9 cellular contexts compared by ENCODE assay signal in genomic region chr17:19002805-19003542, GRCh38. TPM values are rescaled to one million over a fixed set of nuclear protein-coding genes. Genes with fewer than 3 reads are reported as not detected.
A peak's percentile ranks its signal among the peaks of the same experiment; 100 is the strongest.
DNase-seq lines count a peak whose midpoint lies in the region; ATAC-seq and TF ChIP-seq lines count a peak whose summit lies in the region.
"Had no signal": no experiment of that assay in that cellular context is flagged by ENCODE, and none has a peak within 500 bp of the region (broad histone marks: within the 10 kb centered on the region; RNA-seq: fewer than 3 reads in every experiment).

No MANE protein-coding gene starts in this region.

- TF ChIP-seq CTCF in Panc1 (IDR thresholded peaks at IDR 0.05) (no peak), nephron (IDR thresholded peaks at IDR 0.05; ENCODE audit: unreplicated experiment in 3 of 3) (no peak), endothelial cell (IDR thresholded peaks at IDR 0.05; ENCODE audit: unreplicated experiment) (no peak)

- H3K9me3 ChIP-seq in CD8-positive, alpha-beta memory T cell (ENCODE audit: low read length): no peaks in the 10 kb centered on the region
- H3K9me3 ChIP-seq in Panc1 (ENCODE audit: control insufficient read depth, insufficient read depth, low read depth, low read length): no peaks in the 10 kb centered on the region

- H3K9me3 Mint-ChIP-seq in CD8-positive, alpha-beta memory T cell: no peaks in the 10 kb centered on the region
- no peaks in the 10 kb centered on the region for H3K9me3 Mint-ChIP-seq in dendritic cell treated with granulocyte-macrophage colony-stimulating factor and Interleukin-4, amounts not matched to agents 40 ng/mL and 50 ng/mL, for 4 days
- H3K9me3 Mint-ChIP-seq in nephron (peaks cover 4% of the 10 kb centered on the region), endothelial cell (ENCODE audit: unreplicated experiment) (no peaks in the 10 kb centered on the region)

- no peaks in the 10 kb centered on the region for H3K36me3 ChIP-seq in CD8-positive, alpha-beta memory T cell (ENCODE audit: insufficient read depth, low read length)
- H3K36me3 ChIP-seq in Panc1 (ENCODE audit: control insufficient read depth, insufficient read depth, low read length): no peaks in the 10 kb centered on the region; the same call in 1 of the 2 replicates

- POLR2A ChIA-PET in CD8-positive, alpha-beta memory T cell (lab: Charles Lee): no interaction called here
- POLR2A ChIA-PET in Panc1 (lab: Charles Lee): interaction anchor here (0.6 kb wide), 1 partner anchor 20 kb away, joined by 3 read pairs; no protein-coding TSS in a partner anchor

- H3K4me3 ChIP-seq in CD8-positive, alpha-beta memory T cell (ENCODE audit: low read length): peak overlapping the region; percentile 53
- H3K4me3 ChIP-seq in Panc1 (ENCODE audit: low read depth in 2 of 2, low read length in 2 of 2): peak overlapping the region; percentile 61 to 69

- DNase-seq in CD8-positive, alpha-beta memory T cell: peak in 1 of 5 donors; percentile 21
- DNase-seq in Panc1 (ENCODE audit: low read depth, low spot score): no peak
- DNase-seq in endothelial cell (ENCODE audit: low spot score): no peak
- DNase-seq in ureter (ENCODE audit: low spot score): no peak
- DNase-seq: NCI-H1092 treated with DMSO at 0.1 percent for 48 hours had no signal

- no peaks in the 10 kb centered on the region for H3K27me3 Mint-ChIP-seq in CD8-positive, alpha-beta memory T cell
- peaks cover 48% of the 10 kb centered on the region for H3K27me3 Mint-ChIP-seq in dendritic cell treated with granulocyte-macrophage colony-stimulating factor and Interleukin-4, amounts not matched to agents 40 ng/mL and 50 ng/mL, for 4 days
- H3K27me3 Mint-ChIP-seq in nephron (ENCODE audit: low read depth): peaks cover 25% of the 10 kb centered on the region
- H3K27me3 Mint-ChIP-seq in endothelial cell (ENCODE audit: unreplicated experiment): no peaks in the 10 kb centered on the region

- H3K4me3 Mint-ChIP-seq in CD8-positive, alpha-beta memory T cell: peak overlapping the region; percentile 52 to 98 (median 87)
- no peak overlapping the region for H3K4me3 Mint-ChIP-seq in dendritic cell treated with granulocyte-macrophage colony-stimulating factor and Interleukin-4, amounts not matched to agents 40 ng/mL and 50 ng/mL, for 4 days
- H3K4me3 Mint-ChIP-seq in nephron (peak overlapping the region; percentile 45 to 80 (median 67)), endothelial cell (ENCODE audit: unreplicated experiment) (no peak overlapping the region)

- no TSS peak for BruUV-seq in Panc1 (replicated peaks; lab: Mats Ljungman, UMichigan)

- no peaks in the 10 kb centered on the region for H3K27me3 ChIP-seq in CD8-positive, alpha-beta memory T cell (ENCODE audit: insufficient read depth, low read length, poor library complexity, severe bottlenecking)
- H3K27me3 ChIP-seq in Panc1 (ENCODE audit: control insufficient read depth, insufficient read depth, low read length): no peaks in the 10 kb centered on the region

- in situ Hi-C loops in Panc1 (cut with HindIII; ENCODE audit: low pct_unique_long_range_greater_than_20kb, low sequenced_read_pairs): no loop called here

- peak overlapping the region in 7 of 8 donors; percentile 46 to 95 (median 72) for H3K27ac Mint-ChIP-seq in CD8-positive, alpha-beta memory T cell
- H3K27ac Mint-ChIP-seq in dendritic cell treated with granulocyte-macrophage colony-stimulating factor and Interleukin-4, amounts not matched to agents 40 ng/mL and 50 ng/mL, for 4 days: peak overlapping the region; percentile 59
- no peak overlapping the region for H3K27ac Mint-ChIP-seq in nephron
- H3K27ac Mint-ChIP-seq in endothelial cell (ENCODE audit: unreplicated experiment): no peak overlapping the region

- no peak for ATAC-seq in Panc1
- no peak for ATAC-seq in HG03432 (IDR thresholded peaks at IDR 0.05; ENCODE audit: unreplicated experiment)
- no peak for ATAC-seq in HG03354 (IDR thresholded peaks at IDR 0.05; ENCODE audit: poor library complexity, severe bottlenecking, unreplicated experiment)

- H3K4me1 ChIP-seq in CD8-positive, alpha-beta memory T cell (ENCODE audit: insufficient read depth, low read length): peaks cover 36% of the 10 kb centered on the region
- H3K4me1 ChIP-seq in Panc1 (ENCODE audit: control insufficient read depth, insufficient read depth, low read length): peaks cover 9% of the 10 kb centered on the region

- H3K36me3 Mint-ChIP-seq in CD8-positive, alpha-beta memory T cell: peaks cover 0 to 19% (median 0%) of the 10 kb centered on the region in 3 donors
- no peaks in the 10 kb centered on the region for H3K36me3 Mint-ChIP-seq in dendritic cell treated with granulocyte-macrophage colony-stimulating factor and Interleukin-4, amounts not matched to agents 40 ng/mL and 50 ng/mL, for 4 days (ENCODE audit: low read depth)
- H3K36me3 Mint-ChIP-seq in nephron (ENCODE audit: low read depth): no peaks in the 10 kb centered on the region
- no peaks in the 10 kb centered on the region for H3K36me3 Mint-ChIP-seq in endothelial cell (ENCODE audit: low read depth, unreplicated experiment)

- intact Hi-C loops in Panc1 (cut with micrococcal nuclease; ENCODE audit: unreplicated experiment): no loop called here
- intact Hi-C loops in dendritic cell treated with granulocyte-macrophage colony-stimulating factor and Interleukin-4, amounts not matched to agents 40 ng/mL and 50 ng/mL, for 4 days (cut with micrococcal nuclease): no loop called here

- H3K4me1 Mint-ChIP-seq in CD8-positive, alpha-beta memory T cell: peaks cover 27 to 45% (median 32%) of the 10 kb centered on the region in 3 donors
- peaks cover 25% of the 10 kb centered on the region for H3K4me1 Mint-ChIP-seq in dendritic cell treated with granulocyte-macrophage colony-stimulating factor and Interleukin-4, amounts not matched to agents 40 ng/mL and 50 ng/mL, for 4 days (ENCODE audit: low read depth)
- H3K4me1 Mint-ChIP-seq in nephron (peaks cover 8% of the 10 kb centered on the region), endothelial cell (ENCODE audit: unreplicated experiment) (no peaks in the 10 kb centered on the region)

- CTCF ChIA-PET in CD8-positive, alpha-beta memory T cell (lab: Charles Lee): interaction anchor here (1.0 to 1.3 kb wide), 2 partner anchors 9 to 17 kb away, joined by 3 read pairs; no protein-coding TSS in a partner anchor
- CTCF ChIA-PET in Panc1 (lab: Charles Lee): interaction anchor here (1.5 kb wide), 1 partner anchor 42 kb away, joined by 3 read pairs; no protein-coding TSS in a partner anchor

- no peak overlapping the region for H3K27ac ChIP-seq in CD8-positive, alpha-beta memory T cell (ENCODE audit: low read depth, low read length)
- peak overlapping the region; percentile 75 for H3K27ac ChIP-seq in Panc1 (ENCODE audit: low read length)

RNA-seq across cellular contexts. Expression of gene FAM83G, which starts 1.6 kb away (rescaled TPM):
- total RNA-seq in CD8-positive, alpha-beta memory T cell: 10 to 100 TPM; 13.1 to 14.6 TPM
- 7.3 TPM for polyA plus RNA-seq in CD8-positive, alpha-beta memory T cell
- 17.3 TPM for total RNA-seq in Panc1 (2021; ENCODE audit: unreplicated experiment)
- 15.6 TPM for polyA plus RNA-seq in Panc1 (2012; ENCODE audit: insufficient read length)
- 1.6 TPM for total RNA-seq in endothelial cell (ENCODE audit: unreplicated experiment)
- total RNA-seq in ureter: 8.3 TPM

RNA-seq across cellular contexts. Expression of gene GRAP, which starts 43.8 kb away (rescaled TPM):
- 10 to 100 TPM in 1 of 2 experiments, 1 to 10 TPM in 1; 7.9 to 10.1 TPM for total RNA-seq in CD8-positive, alpha-beta memory T cell
- polyA plus RNA-seq in CD8-positive, alpha-beta memory T cell: 36.2 TPM
- total RNA-seq in Panc1 (2021; ENCODE audit: unreplicated experiment) (0.21 TPM), endothelial cell (ENCODE audit: unreplicated experiment) (50.2 TPM), ureter (3.6 TPM)
- not detected for polyA plus RNA-seq in Panc1 (2012; ENCODE audit: insufficient read length)

RNA-seq across cellular contexts. Expression of gene SLC5A10, which starts 51.0 kb away (rescaled TPM):
- total RNA-seq in CD8-positive, alpha-beta memory T cell: not detected
- polyA plus RNA-seq in CD8-positive, alpha-beta memory T cell: not detected
- total RNA-seq in Panc1 (2021; ENCODE audit: unreplicated experiment): not detected
- not detected for polyA plus RNA-seq in Panc1 (2012; ENCODE audit: insufficient read length)
- total RNA-seq in endothelial cell (ENCODE audit: unreplicated experiment): 0.08 TPM
- not detected for total RNA-seq in ureter

Comparison
In these comparisons a context has a peak if more than half of its experiments do, and no peak if none do; other contexts are left out.
1. H3K27ac Mint-ChIP-seq: peak in CD8-positive, alpha-beta memory T cell (7 of 8) and dendritic cell treated with granulocyte-macrophage colony-stimulating factor and Interleukin-4, amounts not matched to agents 40 ng/mL and 50 ng/mL, for 4 days (single experiment); none in nephron (0 of 3) and endothelial cell (single experiment).
2. H3K4me3 Mint-ChIP-seq: peak in CD8-positive, alpha-beta memory T cell (7 of 7) and nephron (3 of 3); none in dendritic cell treated with granulocyte-macrophage colony-stimulating factor and Interleukin-4, amounts not matched to agents 40 ng/mL and 50 ng/mL, for 4 days (single experiment) and endothelial cell (single experiment).